Comparison of ENCODE assay signal across 19 cellular contexts in the genomic region with DNA sequence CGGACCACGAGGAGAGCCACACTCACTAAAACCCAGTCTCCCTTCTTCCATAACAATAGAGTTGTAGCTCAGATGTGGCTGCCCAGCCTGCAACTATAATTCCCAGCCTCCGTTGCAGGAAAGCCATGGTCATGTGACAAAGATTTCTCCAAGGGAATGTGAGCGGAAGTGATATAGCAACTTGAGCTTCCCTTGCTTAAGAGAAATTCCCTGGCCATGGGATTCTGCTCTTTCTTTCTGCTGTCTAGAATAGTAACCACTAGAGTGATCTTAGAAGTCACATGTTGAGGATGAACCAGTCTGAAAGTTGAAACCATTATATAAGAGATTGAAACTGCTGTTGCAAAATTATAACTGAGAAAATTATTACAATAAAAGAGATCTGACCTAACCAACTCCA.
DNase-seq lines count a peak whose midpoint lies in the region; ATAC-seq, FAIRE-seq and TF ChIP-seq lines count a peak whose summit lies in the region.
"Had no signal": no experiment of that assay in that cellular context is flagged by ENCODE, and none has a peak within 500 bp of the region (broad histone marks: within the 10 kb centered on the region; RNA-seq: fewer than 3 reads in every experiment).

No MANE protein-coding gene starts in this region.

- H3K23me2 ChIP-seq in H1 (ENCODE audit: low read depth, low read length) = no peaks in the 10 kb centered on the region

- H3K36me3 ChIP-seq in H1 (ENCODE audit: control insufficient read depth in 2 of 4, insufficient read depth in 4 of 4, low read length in 3 of 4) = no peaks in the 10 kb centered on the region
- no peaks in the 10 kb centered on the region for H3K36me3 ChIP-seq in gastrocnemius medialis
- H3K36me3 ChIP-seq: HAP-1 had no signal

- no peak for TF ChIP-seq CTCF in H1 (IDR thresholded peaks at IDR 0.05; ENCODE audit: control extremely low read depth in 1 of 3, insufficient read depth in 1 of 3, low read depth in 1 of 3, low read length in 3 of 3)
- TF ChIP-seq CTCF in gastrocnemius medialis (IDR thresholded peaks at IDR 0.05 in 4 of 5, conservative IDR thresholded peaks at IDR 0.05 in 1 of 5) = no peak
- TF ChIP-seq CTCF in progenitor cell of endocrine pancreas (IDR thresholded peaks at IDR 0.05; ENCODE audit: unreplicated experiment) = no peak

- no peak overlapping the region for H3K23ac ChIP-seq in H1 (ENCODE audit: insufficient read length)

- FAIRE-seq in H1 (lab: Jason Lieb, UNC) = no peak
- FAIRE-seq: GM12891, GM18507, H54 had no signal

- peaks cover 3% of the 10 kb centered on the region for H3K36me3 Mint-ChIP-seq in progenitor cell of endocrine pancreas (ENCODE audit: insufficient read depth)
- H3K36me3 Mint-ChIP-seq: CD4-positive, alpha-beta memory T cell had no signal

- in situ Hi-C loops in gastrocnemius medialis (cut with MboI; ENCODE audit: low sequenced_read_pairs in 4 of 4) = no loop called here

- H3K27ac ChIP-seq in H1 (ENCODE audit: low read depth, low read length) (no peak overlapping the region), gastrocnemius medialis (peak overlapping the region in 1 of 4 donors; percentile 36)

- no peak overlapping the region for H3K4me2 ChIP-seq in H1 (ENCODE audit: insufficient read depth in 1 of 2, low read depth in 2 of 2, low read length in 2 of 2)
- H3K4me2 ChIP-seq: GM23338 had no signal

- no peaks in the 10 kb centered on the region for H3K79me2 ChIP-seq in H1 (ENCODE audit: control insufficient read depth in 1 of 2, insufficient read depth in 2 of 2, low read length in 2 of 2)

- H2BK15ac ChIP-seq in H1 (ENCODE audit: low read length) = no peak overlapping the region

- peak overlapping the region; percentile 69 for H3K4ac ChIP-seq in H1 (replicated peaks; ENCODE audit: insufficient read length, low read depth, low read length)

- H3K4me3 Mint-ChIP-seq in progenitor cell of endocrine pancreas (ENCODE audit: low read depth) = no peak overlapping the region
- H3K4me3 Mint-ChIP-seq: CD4-positive, alpha-beta memory T cell; GM23338; HFFc6 had no signal

- TF ChIP-seq POLR2A in H1 (IDR thresholded peaks at IDR 0.05; ENCODE audit: control extremely low read depth in 1 of 2, low read depth in 2 of 2, low read length in 2 of 2) = no peak
- TF ChIP-seq POLR2A in gastrocnemius medialis (IDR thresholded peaks at IDR 0.05) = no peak

- H3K27me3 ChIP-seq in H1 (replicated peaks in 1 of 4; ENCODE audit: control insufficient read depth in 3 of 4, extremely low read depth in 1 of 4, insufficient read depth in 3 of 4, low read length in 3 of 4) (no peaks in the 10 kb centered on the region), gastrocnemius medialis (peaks cover 0 to 4% (median 0%) of the 10 kb centered on the region in 3 donors)

- H3K18ac ChIP-seq in H1 (ENCODE audit: extremely low read depth, low read length) = no peak overlapping the region

- 90% methylated on average over 4 of the region's 4 CpGs; no CpG with 5 or more reads in 1 of the 2 experiments for WGBS in H1 (ENCODE audit: extremely low coverage in 1 of 2, insufficient coverage in 1 of 2, insufficient read length in 1 of 2, insufficient replicate concordance in 2 of 2, low coverage in 1 of 2, low lambda C conversion rate in 2 of 2, missing lambda C conversion rate in 1 of 2), 2 experiments

- intact Hi-C loops in gastrocnemius medialis (cut with DNase I; ENCODE audit: low total_unique reads) = no loop called here

- H2AK5ac ChIP-seq in H1 (ENCODE audit: low read depth, low read length) = no peak overlapping the region

- no peak overlapping the region for H2BK5ac ChIP-seq in H1 (ENCODE audit: low read depth, low read length)

- no peak overlapping the region for H2BK20ac ChIP-seq in H1 (ENCODE audit: low read length)

- no peaks in the 10 kb centered on the region for H3K27me3 Mint-ChIP-seq in progenitor cell of endocrine pancreas

- POLR2A ChIA-PET in H1 (lab: Charles Lee; ENCODE audit: partially characterized antibody) = interaction anchor here (0.6 kb wide), 1 partner anchor 17 kb away, joined by 3 read pairs; no protein-coding TSS in a partner anchor

- CTCF ChIA-PET in H1 (lab: Charles Lee; ENCODE audit: partially characterized antibody) = no interaction called here

- TF ChIP-seq EP300 in H1 (IDR thresholded peaks at IDR 0.05; ENCODE audit: borderline replicate concordance in 1 of 2, low read depth in 2 of 2, low read length in 2 of 2) = no peak

- H3K4me1 ChIP-seq in H1 (replicated peaks in 1 of 4; ENCODE audit: control insufficient read depth in 3 of 4, insufficient read depth in 4 of 4, low read length in 3 of 4) = peaks cover 0 to 2% (median 0%) of the 10 kb centered on the region in 4 experiments; a peak in 1 of 7 replicates
- H3K4me1 ChIP-seq in gastrocnemius medialis = no peaks in the 10 kb centered on the region

- TF ChIP-seq RAD21 in H1 (IDR thresholded peaks at IDR 0.05 in 1 of 2, conservative IDR thresholded peaks at IDR 0.05 in 1 of 2; ENCODE audit: low read depth in 2 of 2, low read length in 2 of 2) = no peak

- H3K9me3 Mint-ChIP-seq in progenitor cell of endocrine pancreas (ENCODE audit: low read depth) = peaks cover 27% of the 10 kb centered on the region

- no peaks in the 10 kb centered on the region for H3K79me1 ChIP-seq in H1 (ENCODE audit: low read depth, low read length)

- H3K14ac ChIP-seq in H1 (ENCODE audit: insufficient read length) = no peak overlapping the region

- no peaks in the 10 kb centered on the region for H3K4me1 Mint-ChIP-seq in progenitor cell of endocrine pancreas (ENCODE audit: low read depth)
- H3K4me1 Mint-ChIP-seq: CD4-positive, alpha-beta memory T cell had no signal

- H3K9ac ChIP-seq in H1 (replicated peaks in 1 of 4; ENCODE audit: extremely low read depth in 1 of 4, low read depth in 3 of 4, low read length in 3 of 4) = no peak overlapping the region

- no peak overlapping the region for H2AFZ ChIP-seq in H1 (ENCODE audit: low read length)
- H2AFZ ChIP-seq: GM23338 had no signal

- ATAC-seq in gastrocnemius medialis (peak; percentile 62 to 91), esophagus mucosa (no peak)
- ATAC-seq: GM23338 had no signal

- H2BK120ac ChIP-seq in H1 (replicated peaks; ENCODE audit: low read depth, low read length) = peak overlapping the region; percentile 21

- H3K9me3 ChIP-seq in H1 (ENCODE audit: insufficient read depth in 2 of 2, low read depth in 1 of 2, low read length in 1 of 2) = no peaks in the 10 kb centered on the region
- no peaks in the 10 kb centered on the region for H3K9me3 ChIP-seq in gastrocnemius medialis
- H3K9me3 ChIP-seq: HAP-1 had no signal

- H4K5ac ChIP-seq in H1 (ENCODE audit: insufficient read length, low read depth, low read length) = no peak overlapping the region

- no peak overlapping the region for H2BK12ac ChIP-seq in H1 (ENCODE audit: low read depth, low read length)

- no peaks in the 10 kb centered on the region for H4K20me1 ChIP-seq in H1 (replicated peaks in 1 of 2; ENCODE audit: control insufficient read depth in 1 of 2, insufficient read depth in 2 of 2, low read length in 2 of 2)

- DNase-seq in amniotic epithelial cell (ENCODE audit: low read depth) = peak; percentile 15
- DNase-seq in H1 (ENCODE audit: low read depth in 1 of 2, low spot score in 2 of 2) = no peak
- DNase-seq in gastrocnemius medialis = peak in 1 of 2 donors; percentile 15
- DNase-seq in progenitor cell of endocrine pancreas (ENCODE audit: low spot score, unreplicated experiment) = no peak
- DNase-seq in central memory CD4-positive, alpha-beta T cell = no peak
- DNase-seq: C1 segment of cervical spinal cord; Calu3; CD4-positive, alpha-beta memory T cell; COR-L47; DMS53; DMS79 treated with DMSO at 0.1 percent for 48 hours; GF-D8; HFFc6 had no signal

- no peak overlapping the region for H3K27ac Mint-ChIP-seq in progenitor cell of endocrine pancreas
- H3K27ac Mint-ChIP-seq: GM23338, HFFc6 had no signal

- no peak overlapping the region for H4K91ac ChIP-seq in H1 (replicated peaks; ENCODE audit: insufficient read length, low read length)

- H4K8ac ChIP-seq in H1 (ENCODE audit: extremely low read depth, insufficient read depth, low read length) = no peak overlapping the region

- H3K56ac ChIP-seq in H1 (replicated peaks; ENCODE audit: insufficient read length, low read depth, low read length) = no peak overlapping the region

- H3K4me3 ChIP-seq in H1 (ENCODE audit: extremely low read depth in 1 of 4, insufficient read depth in 2 of 4, low read depth in 3 of 4, low read length in 4 of 4) (no peak overlapping the region), gastrocnemius medialis (no peak overlapping the region)
- H3K4me3 ChIP-seq: GM23338, HAP-1 had no signal

TF ChIP-seq in H1, 55 proteins besides CTCF, POLR2A, EP300 and RAD21 (continues in another document):
- TF ChIP-seq ASH2L (IDR thresholded peaks at IDR 0.05; ENCODE audit: low read length) (no peak), ZNF274 (IDR thresholded peaks at IDR 0.05; ENCODE audit: borderline replicate concordance, extremely low read depth, low read length) (no peak), HDAC6 (IDR thresholded peaks at IDR 0.05; ENCODE audit: low read depth, low read length) (no peak), CBX8 (IDR thresholded peaks at IDR 0.05; ENCODE audit: borderline replicate concordance, low read depth, low read length) (no peak), TAF1 (IDR thresholded peaks at IDR 0.05; ENCODE audit: low read depth, low read length) (no peak), MAFK (IDR thresholded peaks at IDR 0.05; ENCODE audit: low read depth, low read length) (no peak), PHF8 (conservative IDR thresholded peaks at IDR 0.05; ENCODE audit: low read depth, low read length) (no peak), CTBP2 (IDR thresholded peaks at IDR 0.05; ENCODE audit: borderline replicate concordance, insufficient read depth, insufficient read length, low read length) (no peak)
- TF ChIP-seq, protein P1, sequence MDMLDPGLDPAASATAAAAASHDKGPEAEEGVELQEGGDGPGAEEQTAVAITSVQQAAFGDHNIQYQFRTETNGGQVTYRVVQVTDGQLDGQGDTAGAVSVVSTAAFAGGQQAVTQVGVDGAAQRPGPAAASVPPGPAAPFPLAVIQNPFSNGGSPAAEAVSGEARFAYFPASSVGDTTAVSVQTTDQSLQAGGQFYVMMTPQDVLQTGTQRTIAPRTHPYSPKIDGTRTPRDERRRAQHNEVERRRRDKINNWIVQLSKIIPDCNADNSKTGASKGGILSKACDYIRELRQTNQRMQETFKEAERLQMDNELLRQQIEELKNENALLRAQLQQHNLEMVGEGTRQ (IDR thresholded peaks at IDR 0.05; ENCODE audit: low read length) = no peak
- TF ChIP-seq, protein P2, sequence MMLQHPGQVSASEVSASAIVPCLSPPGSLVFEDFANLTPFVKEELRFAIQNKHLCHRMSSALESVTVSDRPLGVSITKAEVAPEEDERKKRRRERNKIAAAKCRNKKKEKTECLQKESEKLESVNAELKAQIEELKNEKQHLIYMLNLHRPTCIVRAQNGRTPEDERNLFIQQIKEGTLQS (IDR thresholded peaks at IDR 0.05; ENCODE audit: insufficient read depth, low read depth, low read length) = no peak
- TF ChIP-seq, protein P3, sequence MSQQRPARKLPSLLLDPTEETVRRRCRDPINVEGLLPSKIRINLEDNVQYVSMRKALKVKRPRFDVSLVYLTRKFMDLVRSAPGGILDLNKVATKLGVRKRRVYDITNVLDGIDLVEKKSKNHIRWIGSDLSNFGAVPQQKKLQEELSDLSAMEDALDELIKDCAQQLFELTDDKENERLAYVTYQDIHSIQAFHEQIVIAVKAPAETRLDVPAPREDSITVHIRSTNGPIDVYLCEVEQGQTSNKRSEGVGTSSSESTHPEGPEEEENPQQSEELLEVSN (IDR thresholded peaks at IDR 0.05) = no peak
